Comparison of ENCODE assay signal across 8 cellular contexts in genomic region chr2:128317186-128317897, GRCh38. TPM values are rescaled to one million over a fixed set of nuclear protein-coding genes. Genes with fewer than 3 reads are reported as not detected.
A peak's percentile ranks its signal among the peaks of the same experiment; 100 is the strongest.
DNase-seq lines count a peak whose midpoint lies in the region; ATAC-seq and TF ChIP-seq lines count a peak whose summit lies in the region.

No MANE protein-coding gene starts in this region.

- peaks cover 27% of the 10 kb centered on the region for H3K4me1 ChIP-seq in CD8-positive, alpha-beta memory T cell (ENCODE audit: insufficient read depth, low read length)
- H3K4me1 ChIP-seq in SK-N-SH (ENCODE audit: control insufficient read depth in 1 of 2, insufficient read depth in 2 of 2, low read depth in 1 of 2, low read length in 1 of 2) = peaks cover 3 to 58% of the 10 kb centered on the region in 2 experiments; a peak in 2 of 4 replicates
- H3K4me1 ChIP-seq in ectodermal cell (ENCODE audit: control insufficient read depth, insufficient read depth, low read length) = peaks cover 19% of the 10 kb centered on the region
- peaks cover 15 to 28% of the 10 kb centered on the region in 2 donors for H3K4me1 ChIP-seq in mucosa of rectum (ENCODE audit: control insufficient read depth in 2 of 2, insufficient read depth in 2 of 2, low read length in 2 of 2)
- H3K4me1 ChIP-seq in urinary bladder (ENCODE audit: insufficient read depth) = no peaks in the 10 kb centered on the region

- no peak for TF ChIP-seq CTCF in SK-N-SH (IDR thresholded peaks at IDR 0.05)

- H3K27me3 Mint-ChIP-seq in CD8-positive, alpha-beta memory T cell = peaks cover 0 to 5% of the 10 kb centered on the region in 2 donors

- no peak overlapping the region for H3K27ac ChIP-seq in CD8-positive, alpha-beta memory T cell (ENCODE audit: low read depth, low read length)
- H3K27ac ChIP-seq in SK-N-SH (ENCODE audit: low read depth in 2 of 2, low read length in 1 of 2) (no peak overlapping the region), ectodermal cell (ENCODE audit: insufficient read depth, low read depth, low read length, poor library complexity, severe bottlenecking) (no peak overlapping the region), mucosa of rectum (ENCODE audit: low read depth in 2 of 2, low read length in 2 of 2) (peak overlapping the region in 1 of 2 donors; percentile 43), urinary bladder (ENCODE audit: low read depth) (no peak overlapping the region)

- H3K4me3 ChIP-seq in CD8-positive, alpha-beta memory T cell (ENCODE audit: low read length) = peak overlapping the region; percentile 51
- H3K4me3 ChIP-seq in SK-N-SH (ENCODE audit: low read depth in 2 of 2, low read length in 1 of 2) = peak overlapping the region; percentile 64
- peak overlapping the region; percentile 72 for H3K4me3 ChIP-seq in ectodermal cell (ENCODE audit: insufficient read depth, low read depth, low read length)
- peak overlapping the region; percentile 73 to 82 for H3K4me3 ChIP-seq in mucosa of rectum (ENCODE audit: low read length in 2 of 2)
- peak overlapping the region; percentile 90 for H3K4me3 ChIP-seq in urinary bladder (ENCODE audit: low read depth, low read length)

- POLR2A ChIA-PET in CD8-positive, alpha-beta memory T cell (lab: Charles Lee) = no interaction called here
- POLR2A ChIA-PET in SK-N-SH (lab: Yijun Ruan, JAX) = interaction anchor here (1.1 to 1.2 kb wide), 2 partner anchors 96 to 109 kb away, joined by 3 read pairs; no protein-coding TSS in a partner anchor

- H3K36me3 Mint-ChIP-seq in CD8-positive, alpha-beta memory T cell = peaks cover 0 to 2% (median 0%) of the 10 kb centered on the region in 3 donors

- no peaks in the 10 kb centered on the region for H3K9me3 ChIP-seq in CD8-positive, alpha-beta memory T cell (ENCODE audit: low read length)
- H3K9me3 ChIP-seq in SK-N-SH (no peaks in the 10 kb centered on the region), ectodermal cell (ENCODE audit: control insufficient read depth, low read length) (no peaks in the 10 kb centered on the region), mucosa of rectum (ENCODE audit: control insufficient read depth in 2 of 2, low read length in 2 of 2) (no peaks in the 10 kb centered on the region)

- peak overlapping the region; percentile 96 for H3K4me2 ChIP-seq in SK-N-SH

- no peaks in the 10 kb centered on the region for H3K27me3 ChIP-seq in CD8-positive, alpha-beta memory T cell (ENCODE audit: insufficient read depth, low read length, poor library complexity, severe bottlenecking)
- H3K27me3 ChIP-seq in SK-N-SH (ENCODE audit: insufficient read depth) (no peaks in the 10 kb centered on the region), ectodermal cell (ENCODE audit: control insufficient read depth, insufficient read depth, low read length, poor library complexity, severe bottlenecking) (peaks cover 42% of the 10 kb centered on the region), mucosa of rectum (ENCODE audit: control insufficient read depth in 2 of 2, insufficient read depth in 2 of 2, low read length in 2 of 2) (peaks cover 0 to 4% of the 10 kb centered on the region in 2 donors)

- H3K36me3 ChIP-seq in CD8-positive, alpha-beta memory T cell (ENCODE audit: insufficient read depth, low read length) = no peaks in the 10 kb centered on the region
- peaks cover 0 to 2% of the 10 kb centered on the region in 2 experiments for H3K36me3 ChIP-seq in SK-N-SH (replicated peaks in 1 of 2; ENCODE audit: control insufficient read depth in 1 of 2, insufficient read depth in 2 of 2, low read length in 1 of 2)
- H3K36me3 ChIP-seq in ectodermal cell (ENCODE audit: control insufficient read depth, insufficient read depth, low read length) = no peaks in the 10 kb centered on the region
- no peaks in the 10 kb centered on the region for H3K36me3 ChIP-seq in mucosa of rectum (ENCODE audit: control insufficient read depth in 2 of 2, insufficient read depth in 2 of 2, low read length in 2 of 2)
- H3K36me3 ChIP-seq in urinary bladder (ENCODE audit: insufficient read depth) = no peaks in the 10 kb centered on the region

- peak in 4 of 5 donors; percentile 1 to 52 (median 22) for DNase-seq in CD8-positive, alpha-beta memory T cell
- peak; percentile 63 for DNase-seq in SK-N-SH
- no peak for DNase-seq in hypothalamus (lab: John Stamatoyannopoulos, UW)

- no peak for TF ChIP-seq EP300 in SK-N-SH (IDR thresholded peaks at IDR 0.05; ENCODE audit: borderline replicate concordance in 1 of 2, low read depth in 1 of 2, low read length in 1 of 2)

- TF ChIP-seq RAD21 in SK-N-SH (IDR thresholded peaks at IDR 0.05; ENCODE audit: low read length) = no peak

- peak overlapping the region in 4 of 8 donors; percentile 11 to 56 (median 36) for H3K27ac Mint-ChIP-seq in CD8-positive, alpha-beta memory T cell

- no peaks in the 10 kb centered on the region for H3F3A ChIP-seq in SK-N-SH (replicated peaks; ENCODE audit: insufficient read depth)

- peaks cover 52% of the 10 kb centered on the region for H4K20me1 ChIP-seq in SK-N-SH (ENCODE audit: insufficient read depth)

- no peaks in the 10 kb centered on the region for H3K9me3 Mint-ChIP-seq in CD8-positive, alpha-beta memory T cell

- WGBS in SK-N-SH (ENCODE audit: low lambda C conversion rate) = 32% methylated on average over 25 of the region's 34 CpGs
- WGBS in ectodermal cell, 2 experiments = 1 to 2% methylated on average over 34 of the region's 34 CpGs
- 5% methylated on average over 34 of the region's 34 CpGs for WGBS in urinary bladder

- peaks cover 6% of the 10 kb centered on the region; the same call in 1 of the 2 replicates for H3K79me2 ChIP-seq in SK-N-SH (ENCODE audit: insufficient read depth)

- no peaks in the 10 kb centered on the region for H3K9me2 ChIP-seq in SK-N-SH

- H3K4me3 Mint-ChIP-seq in CD8-positive, alpha-beta memory T cell = peak overlapping the region; percentile 78 to 92 (median 82)

- H3K9ac ChIP-seq in SK-N-SH (no peak overlapping the region), mucosa of rectum (ENCODE audit: low read depth in 1 of 2, low read length in 2 of 2) (peak overlapping the region; percentile 32 to 56)

- CTCF ChIA-PET in CD8-positive, alpha-beta memory T cell (lab: Charles Lee) = interaction anchor here (1.0 to 1.4 kb wide), 2 partner anchors 41 to 83 kb away, joined by 3 read pairs; no protein-coding TSS in a partner anchor
- CTCF ChIA-PET in SK-N-SH (lab: Yijun Ruan, JAX) = interaction anchor here (0.7 to 3.3 kb wide), 5 partner anchors 34 to 1606 kb away, joined by 3 to 23 read pairs (median 4); no protein-coding TSS in a partner anchor

- peak; percentile 40 for ATAC-seq in GM19324 (IDR thresholded peaks at IDR 0.05; ENCODE audit: low FRiP score, unreplicated experiment)
- ATAC-seq in HG03354 (IDR thresholded peaks at IDR 0.05; ENCODE audit: poor library complexity, severe bottlenecking, unreplicated experiment) = peak; percentile 48

- no peak overlapping the region for H2AFZ ChIP-seq in SK-N-SH (ENCODE audit: low read depth)

- H3K4me1 Mint-ChIP-seq in CD8-positive, alpha-beta memory T cell = peaks cover 37 to 58% (median 39%) of the 10 kb centered on the region in 3 donors

TF ChIP-seq in SK-N-SH, 30 proteins besides CTCF, POLR2A, EP300 and RAD21:
- no peak for TF ChIP-seq IRF3 (IDR thresholded peaks at IDR 0.05; ENCODE audit: low read depth, low read length)

RNA-seq across cellular contexts. Expression of gene HS6ST1, which starts 1.3 kb away (rescaled TPM):
- 10 to 100 TPM; 18.0 to 18.2 TPM for total RNA-seq in CD8-positive, alpha-beta memory T cell
- polyA plus RNA-seq in CD8-positive, alpha-beta memory T cell = 4.6 TPM
- polyA plus RNA-seq in SK-N-SH (2012; rRNA removed) (5.2 and 5.9 TPM in 2 replicates), urinary bladder (40.0 TPM)
- polyA plus RNA-seq in SK-N-SH (2012; cell fraction: cytosol; rRNA removed) = 2.9 and 4.9 TPM in 2 replicates
- polyA plus RNA-seq in SK-N-SH (2012; cell fraction: nucleus; rRNA removed) = 3.4 and 3.8 TPM in 2 replicates
- 43.1 TPM for polyA plus RNA-seq in ectodermal cell (2013, experiment 1 of 4)
- 51.7 TPM for polyA plus RNA-seq in ectodermal cell (2013, experiment 2 of 4)
- 37.5 TPM for polyA plus RNA-seq in ectodermal cell (2013, experiment 3 of 4)
- 42.6 TPM for polyA plus RNA-seq in ectodermal cell (2013, experiment 4 of 4)
- 16.9 TPM for total RNA-seq in urinary bladder

Comparison
In these comparisons a context has a peak if more than half of its experiments do, and no peak if none do; other contexts are left out.
1. DNase-seq: peak in CD8-positive, alpha-beta memory T cell (4 of 5) and SK-N-SH (single experiment); none in hypothalamus (0 of 51).
2. Peak in every context shown above with its lines, with median percentiles within 50 percentile points of each other: H3K4me3 ChIP-seq.